10 cellular contexts compared by ENCODE assay signal in genomic region chr15:44468713-44469385, GRCh38. TPM values are rescaled to one million over a fixed set of nuclear protein-coding genes. Genes with fewer than 3 reads are reported as not detected.
DNase-seq lines count a peak whose midpoint lies in the region; ATAC-seq and TF ChIP-seq lines count a peak whose summit lies in the region.
"Had no signal": no experiment of that assay in that cellular context is flagged by ENCODE, and none has a peak within 500 bp of the region (broad histone marks: within the 10 kb centered on the region; RNA-seq: fewer than 3 reads in every experiment).

No MANE protein-coding gene starts in this region.

- H3K4me1 Mint-ChIP-seq in HFFc6 (ENCODE audit: low read depth) = peaks cover 20% of the 10 kb centered on the region
- H3K4me1 Mint-ChIP-seq in activated T-helper 17 cell treated with anti-CD3 and anti-CD28 coated beads, Interleukin-2, amount 50 U/mL, for 72 hours = peaks cover 20% of the 10 kb centered on the region

- peak; percentile 100 for ATAC-seq in activated T-helper 17 cell treated with anti-CD3 and anti-CD28 coated beads, Interleukin-2, amount 50 U/mL, for 72 hours (replicated peaks)
- no peak for ATAC-seq in GM18520 (IDR thresholded peaks at IDR 0.05; ENCODE audit: unreplicated experiment)
- ATAC-seq in heart left ventricle = no peak
- no peak for ATAC-seq in GM19397 (IDR thresholded peaks at IDR 0.05; ENCODE audit: unreplicated experiment)

- H3K9me3 ChIP-seq in heart left ventricle = peaks cover 0 to 12% (median 0%) of the 10 kb centered on the region in 12 donors

- H3K4me3 ChIP-seq in AG09309 (ENCODE audit: control insufficient read depth, low read depth, low read length) = no peak overlapping the region
- H3K4me3 ChIP-seq in heart left ventricle = no peak overlapping the region
- H3K4me3 ChIP-seq: left ventricle myocardium inferior had no signal

- intact Hi-C loops in heart left ventricle (cut with DNase I) = no loop called here

- no peak overlapping the region for H3K27ac ChIP-seq in heart left ventricle
- H3K27ac ChIP-seq: left ventricle myocardium inferior had no signal

- H3K4me3 Mint-ChIP-seq in HFFc6 = no peak overlapping the region
- peak overlapping the region; percentile 41 for H3K4me3 Mint-ChIP-seq in activated T-helper 17 cell treated with anti-CD3 and anti-CD28 coated beads, Interleukin-2, amount 50 U/mL, for 72 hours

- peaks cover 0 to 29% (median 18%) of the 10 kb centered on the region in 9 donors for H3K36me3 ChIP-seq in heart left ventricle

- H3K4me1 ChIP-seq in heart left ventricle = no peaks in the 10 kb centered on the region
- H3K4me1 ChIP-seq: left ventricle myocardium inferior had no signal

- H3K27me3 Mint-ChIP-seq in HFFc6 (ENCODE audit: insufficient read depth) = no peaks in the 10 kb centered on the region
- H3K27me3 Mint-ChIP-seq in activated T-helper 17 cell treated with anti-CD3 and anti-CD28 coated beads, Interleukin-2, amount 50 U/mL, for 72 hours = no peaks in the 10 kb centered on the region

- DNase-seq in AG09309 (ENCODE audit: low read depth) (peak; percentile 18), HFFc6 (peak; percentile 70), glomerular visceral epithelial cell (ENCODE audit: extremely low spot score) (peak; percentile 48), heart left ventricle (no peak), NCI-H1694 treated with DMSO at 0.1 percent for 48 hours (lab: John Stamatoyannopoulos, UW) (no peak)
- DNase-seq: left ventricle myocardium inferior, NCI-H526 had no signal

- no peak for TF ChIP-seq POLR2A in heart left ventricle (IDR thresholded peaks at IDR 0.05)

- H3K36me3 Mint-ChIP-seq in HFFc6 (ENCODE audit: low read depth) = peaks cover 19% of the 10 kb centered on the region; the same call in 1 of the 2 replicates
- peaks cover 54% of the 10 kb centered on the region for H3K36me3 Mint-ChIP-seq in activated T-helper 17 cell treated with anti-CD3 and anti-CD28 coated beads, Interleukin-2, amount 50 U/mL, for 72 hours (ENCODE audit: low read depth)

- WGBS in heart left ventricle, 4 donors = 79 to 88% (median 83%) methylated on average over 3 of the region's 3 CpGs

- no peaks in the 10 kb centered on the region for H3K27me3 ChIP-seq in heart left ventricle

- TF ChIP-seq CTCF in AG09309 (IDR thresholded peaks at IDR 0.05; ENCODE audit: control insufficient read depth, insufficient read depth, low read depth, low read length, missing control alignments) (no peak), HFFc6 (IDR thresholded peaks at IDR 0.05) (no peak), heart left ventricle (IDR thresholded peaks at IDR 0.05) (no peak)

- H3K27ac Mint-ChIP-seq in HFFc6 = peak overlapping the region; percentile 80
- H3K27ac Mint-ChIP-seq in activated T-helper 17 cell treated with anti-CD3 and anti-CD28 coated beads, Interleukin-2, amount 50 U/mL, for 72 hours = peak overlapping the region; percentile 91

- H3K9me3 Mint-ChIP-seq in HFFc6 = no peaks in the 10 kb centered on the region
- no peaks in the 10 kb centered on the region for H3K9me3 Mint-ChIP-seq in activated T-helper 17 cell treated with anti-CD3 and anti-CD28 coated beads, Interleukin-2, amount 50 U/mL, for 72 hours

RNA-seq across cellular contexts. Expression of gene CTDSPL2, which starts 41.4 kb away (rescaled TPM):
- total RNA-seq in HFFc6 (2021; fragmentation: NEBNext Ultra II Directional; extraction: Animal tissue kit (Norgen Biotek cat#: 25700)) = 10 to 100 TPM; 19.8 to 32.7 (median 30.6) TPM
- 100 to 1,000 TPM in 1 of 2 donors, 10 to 100 TPM in 1; 60.3 to 100 TPM for total RNA-seq in activated T-helper 17 cell treated with anti-CD3 and anti-CD28 coated beads, Interleukin-2, amount 50 U/mL, for 72 hours
- total RNA-seq in heart left ventricle = 10 to 100 TPM; 16.5 to 27.6 (median 19.8) TPM
- 1 to 10 TPM; 3.0 to 9.6 TPM for polyA plus RNA-seq in heart left ventricle

Comparison
In these comparisons a context has a peak if more than half of its experiments do, and no peak if none do; other contexts are left out.
1. DNase-seq: peak in AG09309 (single experiment), HFFc6 (single experiment) and glomerular visceral epithelial cell (single experiment); none in heart left ventricle (0 of 5) and NCI-H1694 treated with DMSO at 0.1 percent for 48 hours (single experiment).